8 cellular contexts compared by ENCODE assay signal in genomic region chrX:72306851-72307645, GRCh38. TPM values are rescaled to one million over a fixed set of nuclear protein-coding genes. Genes with fewer than 3 reads are reported as not detected.
DNase-seq lines count a peak whose midpoint lies in the region; ATAC-seq and TF ChIP-seq lines count a peak whose summit lies in the region.

No MANE protein-coding gene starts in this region.

- H3K9me3 ChIP-seq in transverse colon = no peaks in the 10 kb centered on the region

- peak; percentile 57 for ATAC-seq in GM18858 (IDR thresholded peaks at IDR 0.05; ENCODE audit: unreplicated experiment)
- ATAC-seq in HG03342 (IDR thresholded peaks at IDR 0.05; ENCODE audit: unreplicated experiment) = peak; percentile 58

- TF ChIP-seq POLR2A in transverse colon (IDR thresholded peaks at IDR 0.05) = no peak

- in situ Hi-C loops in transverse colon (cut with MboI; ENCODE audit: low pct_ligation_motif_present in 1 of 4, low pct_unique_long_range_greater_than_20kb in 1 of 4, low sequenced_read_pairs in 3 of 4) = loop anchor here in 2 of 4 donors (25.0 kb wide), 1 partner anchor 230 kb away; no protein-coding TSS in a partner anchor

- no peak overlapping the region for H3K27ac ChIP-seq in transverse colon

- TF ChIP-seq CTCF in fibroblast of pulmonary artery (IDR thresholded peaks at IDR 0.05; ENCODE audit: low read length, missing control alignments) (no peak), transverse colon (IDR thresholded peaks at IDR 0.05) (no peak)

- DNase-seq in Ammon's horn (ENCODE audit: low spot score) (peak; percentile 57), NCI-H524 treated with DMSO at 0.1 percent for 48 hours (lab: John Stamatoyannopoulos, UW) (peak; percentile 76), fibroblast of pulmonary artery (ENCODE audit: low read depth) (peak; percentile 66), myocyte (ENCODE audit: low read depth) (peak; percentile 74), transverse colon (peak; percentile 65)
- DNase-seq in activated T-cell treated with anti-CD3 and anti-CD28 coated beads, Interleukin-2, amount 50 U/mL, for 48 hours = peak; percentile 43

- H3K4me1 ChIP-seq in transverse colon = peaks cover 0 to 36% (median 28%) of the 10 kb centered on the region in 4 donors

- no peak for TF ChIP-seq EP300 in transverse colon (IDR thresholded peaks at IDR 0.05; ENCODE audit: low read depth)

- H3K4me3 ChIP-seq in fibroblast of pulmonary artery (replicated peaks; ENCODE audit: low read depth, low read length) (peak overlapping the region; percentile 53), transverse colon (peak overlapping the region; percentile 37 to 61 (median 48))

- H3K36me3 ChIP-seq in transverse colon = no peaks in the 10 kb centered on the region

- intact Hi-C loops in transverse colon (cut with DNase I; ENCODE audit: low total_unique reads) = no loop called here

- peaks cover 49% of the 10 kb centered on the region for H3K27me3 ChIP-seq in transverse colon

- WGBS in transverse colon (ENCODE audit: low coverage in 1 of 2), 2 donors = 21% methylated on average over 55 of the region's 56 CpGs; no CpG with 5 or more reads in 1 of the 2 donors

RNA-seq across cellular contexts. Expression of gene CITED1, which starts 1.3 kb away (rescaled TPM):
- total RNA-seq in myocyte (1.5 and 1.7 TPM in 2 replicates), transverse colon (10 to 100 TPM in 1 of 4 donors, under 1 TPM in 1, not detected in 2; 0.82 to 24.3 TPM)
- polyA plus RNA-seq in myocyte (2012) = 0.61 TPM

RNA-seq across cellular contexts. Expression of gene RPS4X, which starts 30.0 kb away (rescaled TPM):
- total RNA-seq in myocyte = 598 and 693 TPM in 2 replicates
- polyA plus RNA-seq in myocyte (2012) = 662 TPM
- total RNA-seq in transverse colon = 100 to 1,000 TPM; 236 to 847 (median 543) TPM
